In the genomic region with DNA sequence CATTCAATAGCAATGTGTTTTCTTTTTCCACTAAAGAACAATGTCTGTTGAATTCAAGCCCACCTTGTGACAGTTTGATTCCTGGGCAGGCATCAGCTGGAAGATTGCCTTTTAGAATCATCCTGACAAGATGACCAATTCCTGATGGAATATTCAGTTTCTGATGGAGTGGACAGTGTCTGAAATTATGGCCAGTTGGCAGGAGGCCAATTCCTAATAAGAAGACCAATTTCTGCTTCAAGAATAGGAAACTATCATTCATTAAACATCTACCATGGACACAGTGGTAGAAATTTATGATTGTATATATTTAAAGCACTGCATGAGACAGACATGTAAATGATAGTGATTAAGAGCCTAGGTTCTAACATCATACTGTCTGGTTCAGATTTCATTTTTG, we compare ENCODE assay signal across 28 cellular contexts.
"Had no signal": no experiment of that assay in that cellular context is flagged by ENCODE, and none has a peak within 500 bp of the region (broad histone marks: within the 10 kb centered on the region; RNA-seq: fewer than 3 reads in every experiment).

No MANE protein-coding gene starts in this region.

- FAIRE-seq: islet of Langerhans, kidney, pancreas, small intestine had no signal

- H3K36me3 ChIP-seq: left lung, lower lobe of right lung, pancreas, prostate gland, spleen, suprapubic skin, thoracic aorta, tibial artery, upper lobe of right lung, uterus had no signal

- H3K4me3 ChIP-seq: left lung, lower lobe of right lung, pancreas, prostate gland, spleen, suprapubic skin, thoracic aorta, tibial artery, upper lobe of right lung, uterus had no signal

- DNase-seq: hypothalamus; immature natural killer cell; kidney; left colon; left lung; lower lobe of right lung; mammary epithelial cell; mesenchymal stem cell; naive thymus-derived CD8-positive, alpha-beta T cell; nucleus accumbens; pancreas; posterior cingulate gyrus; retina; right cardiac atrium; small intestine; spleen; stimulated activated CD4-positive, alpha-beta T cell treated with anti-CD3 and anti-CD28 coated beads, Interleukin-4, amount 100 ng/mL, for 24 hours; stimulated activated naive CD4-positive, alpha-beta T cell; tibial artery; trophoblast cell; upper lobe of right lung; uterus had no signal

- H3K27me3 ChIP-seq: left lung, pancreas, spleen, suprapubic skin, tibial artery, upper lobe of right lung, uterus had no signal

- H3K9me3 ChIP-seq: left lung, lower lobe of right lung, pancreas, prostate gland, spleen, suprapubic skin, tibial artery, upper lobe of right lung, uterus had no signal

- ATAC-seq: left colon; left lung; lower lobe of right lung; naive thymus-derived CD8-positive, alpha-beta T cell; pancreas; right cardiac atrium; sciatic nerve; stimulated activated effector memory CD8-positive, alpha-beta T cell treated with anti-CD3 and anti-CD28 coated beads, Interleukin-12 subunit alpha, Interleukin-12 subunit beta, amount 100 ng/mL, for 72 hours; upper lobe of right lung had no signal

- H3K27ac ChIP-seq: left lung, lower lobe of right lung, pancreas, prostate gland, spleen, suprapubic skin, thoracic aorta, tibial artery, upper lobe of right lung, uterus had no signal

- H3K4me1 ChIP-seq: left lung, lower lobe of right lung, pancreas, prostate gland, spleen, suprapubic skin, tibial artery, upper lobe of right lung, uterus had no signal
